Comparison of ENCODE assay signal across 16 cellular contexts in genomic region chr14:63952933-63953437, GRCh38.
DNase-seq lines count a peak whose midpoint lies in the region; ATAC-seq and TF ChIP-seq lines count a peak whose summit lies in the region.
"Had no signal": no experiment of that assay in that cellular context is flagged by ENCODE, and none has a peak within 500 bp of the region (broad histone marks: within the 10 kb centered on the region; RNA-seq: fewer than 3 reads in every experiment).

No MANE protein-coding gene starts in this region.

- H3K27me3 ChIP-seq in adipocyte (replicated peaks; ENCODE audit: control insufficient read depth, insufficient read depth, low read length) (no peaks in the 10 kb centered on the region), left ventricle myocardium inferior (ENCODE audit: low read depth) (no peaks in the 10 kb centered on the region), upper lobe of left lung (no peaks in the 10 kb centered on the region), MM.1S (replicated peaks; ENCODE audit: insufficient read depth, low read length) (no peaks in the 10 kb centered on the region)
- H3K27me3 ChIP-seq: brain microvascular endothelial cell, pancreas had no signal

- no peak overlapping the region for H2AFZ ChIP-seq in MM.1S (ENCODE audit: low read length)

- H3K36me3 Mint-ChIP-seq in activated T-helper 1 cell treated with anti-CD3 and anti-CD28 coated beads, Interleukin-12 subunit alpha, Interleukin-12 subunit beta, Interleukin-2, Interleukin-4 antibody, amounts not matched to agents 30 ng/mL and 10 ng/mL and 1 ng/mL, durations not matched to agents 14 hours and 24 hours and 36 hours (ENCODE audit: low read depth): peaks cover 31% of the 10 kb centered on the region

- no peaks in the 10 kb centered on the region for H3K9me3 ChIP-seq in adipocyte (ENCODE audit: control insufficient read depth, low read length)
- H3K9me3 ChIP-seq in left ventricle myocardium inferior (replicated peaks): no peaks in the 10 kb centered on the region
- H3K9me3 ChIP-seq in upper lobe of left lung: no peaks in the 10 kb centered on the region
- no peaks in the 10 kb centered on the region for H3K9me3 ChIP-seq in MM.1S (replicated peaks; ENCODE audit: insufficient read depth, low read length)
- H3K9me3 ChIP-seq: pancreas had no signal

- peaks cover 23% of the 10 kb centered on the region for H3K36me3 ChIP-seq in adipocyte (ENCODE audit: control insufficient read depth, insufficient read depth, low read length, severe bottlenecking)
- H3K36me3 ChIP-seq in left ventricle myocardium inferior: peaks cover 48% of the 10 kb centered on the region
- H3K36me3 ChIP-seq in upper lobe of left lung: peaks cover 0 to 36% (median 16%) of the 10 kb centered on the region in 4 donors
- H3K36me3 ChIP-seq in MM.1S (replicated peaks; ENCODE audit: insufficient read depth, low read length): no peaks in the 10 kb centered on the region
- H3K36me3 ChIP-seq: brain microvascular endothelial cell had no signal

- H3K27ac ChIP-seq in left ventricle myocardium inferior (replicated peaks) (peak overlapping the region; percentile 68), upper lobe of left lung (peak overlapping the region in 2 of 4 donors; percentile 7 to 33), MM.1S (ENCODE audit: low read length) (no peak overlapping the region)
- H3K27ac ChIP-seq: brain microvascular endothelial cell, pancreas had no signal

- H3K4me3 ChIP-seq in adipocyte (ENCODE audit: low read length) (no peak overlapping the region), left ventricle myocardium inferior (no peak overlapping the region), upper lobe of left lung (no peak overlapping the region), MM.1S (ENCODE audit: low read length) (no peak overlapping the region)
- H3K4me3 ChIP-seq: pancreas had no signal

- no peaks in the 10 kb centered on the region for H3F3A ChIP-seq in MM.1S (ENCODE audit: insufficient read depth, low read length)

- no peak overlapping the region for H3K4me3 Mint-ChIP-seq in activated T-helper 1 cell treated with anti-CD3 and anti-CD28 coated beads, Interleukin-12 subunit alpha, Interleukin-12 subunit beta, Interleukin-2, Interleukin-4 antibody, amounts not matched to agents 30 ng/mL and 10 ng/mL and 1 ng/mL, durations not matched to agents 14 hours and 24 hours and 36 hours
- H3K4me3 Mint-ChIP-seq: activated CD4-positive, alpha-beta T cell treated with anti-CD3 and anti-CD28 coated beads for 36 hours had no signal

- TF ChIP-seq POLR2A in upper lobe of left lung (IDR thresholded peaks at IDR 0.05): no peak

- 91 to 93% methylated on average over 2 of the region's 2 CpGs for WGBS in upper lobe of left lung, 2 donors

- peaks cover 19% of the 10 kb centered on the region for H3K4me1 Mint-ChIP-seq in activated T-helper 1 cell treated with anti-CD3 and anti-CD28 coated beads, Interleukin-12 subunit alpha, Interleukin-12 subunit beta, Interleukin-2, Interleukin-4 antibody, amounts not matched to agents 30 ng/mL and 10 ng/mL and 1 ng/mL, durations not matched to agents 14 hours and 24 hours and 36 hours (ENCODE audit: low read depth)
- H3K4me1 Mint-ChIP-seq: activated CD4-positive, alpha-beta T cell treated with anti-CD3 and anti-CD28 coated beads for 36 hours had no signal

- H3K79me2 ChIP-seq in MM.1S (ENCODE audit: low read length): no peaks in the 10 kb centered on the region

- H3K9ac ChIP-seq in adipocyte (ENCODE audit: low read length) (no peak overlapping the region), MM.1S (ENCODE audit: low read length) (no peak overlapping the region)

- no peak overlapping the region for H3K27ac Mint-ChIP-seq in activated T-helper 1 cell treated with anti-CD3 and anti-CD28 coated beads, Interleukin-12 subunit alpha, Interleukin-12 subunit beta, Interleukin-2, Interleukin-4 antibody, amounts not matched to agents 30 ng/mL and 10 ng/mL and 1 ng/mL, durations not matched to agents 14 hours and 24 hours and 36 hours
- H3K27ac Mint-ChIP-seq: activated CD4-positive, alpha-beta T cell treated with anti-CD3 and anti-CD28 coated beads for 36 hours had no signal

- TF ChIP-seq CTCF in AG09319 (IDR thresholded peaks at IDR 0.05; ENCODE audit: low read depth, low read length): no peak
- no peak for TF ChIP-seq CTCF in left ventricle myocardium inferior (IDR thresholded peaks at IDR 0.05; ENCODE audit: borderline replicate concordance)
- no peak for TF ChIP-seq CTCF in upper lobe of left lung (IDR thresholded peaks at IDR 0.05)
- TF ChIP-seq CTCF in MM.1S (IDR thresholded peaks at IDR 0.05; ENCODE audit: low read length): no peak

- no peak for ATAC-seq in upper lobe of left lung (ENCODE audit: low FRiP score in 2 of 2)
- ATAC-seq: activated CD4-positive, alpha-beta T cell treated with anti-CD3 and anti-CD28 coated beads for 36 hours; pancreas had no signal

- DNase-seq in AG09319 (ENCODE audit: extremely low read depth, low read depth) (peak; percentile 5), COLO829 (ENCODE audit: low spot score) (peak; percentile 8), adipocyte (ENCODE audit: low read depth) (peak; percentile 83), left ventricle myocardium inferior (no peak), upper lobe of left lung (no peak), MM.1S (no peak), SIG-M5 (lab: John Stamatoyannopoulos, UW) (no peak)
- DNase-seq in activated T-helper 1 cell treated with anti-CD3 and anti-CD28 coated beads, Interleukin-12 subunit alpha, Interleukin-12 subunit beta, Interleukin-2, Interleukin-4 antibody, amounts not matched to agents 30 ng/mL and 10 ng/mL and 1 ng/mL, durations not matched to agents 14 hours and 24 hours and 36 hours (ENCODE audit: low spot score): no peak
- DNase-seq: activated CD4-positive, alpha-beta T cell treated with anti-CD3 and anti-CD28 coated beads for 36 hours; activated T-cell treated with anti-CD3 and anti-CD28 coated beads, Interleukin-2, amount 50 U/mL, for 48 hours; brain microvascular endothelial cell; COR-L47; effector CD8-positive, alpha-beta T cell; islet precursor cell; NCI-H748 treated with DMSO at 0.1 percent for 48 hours; pancreas had no signal

- H3K4me1 ChIP-seq in adipocyte (ENCODE audit: control insufficient read depth, insufficient read depth, low read length): peaks cover 14% of the 10 kb centered on the region
- peaks cover 30% of the 10 kb centered on the region for H3K4me1 ChIP-seq in left ventricle myocardium inferior
- peaks cover 0 to 5% (median 0%) of the 10 kb centered on the region in 4 donors for H3K4me1 ChIP-seq in upper lobe of left lung
- H3K4me1 ChIP-seq in MM.1S (ENCODE audit: low read length): no peaks in the 10 kb centered on the region
- H3K4me1 ChIP-seq: pancreas had no signal

- H3K27me3 Mint-ChIP-seq in activated T-helper 1 cell treated with anti-CD3 and anti-CD28 coated beads, Interleukin-12 subunit alpha, Interleukin-12 subunit beta, Interleukin-2, Interleukin-4 antibody, amounts not matched to agents 30 ng/mL and 10 ng/mL and 1 ng/mL, durations not matched to agents 14 hours and 24 hours and 36 hours (ENCODE audit: insufficient read depth): no peaks in the 10 kb centered on the region
- H3K27me3 Mint-ChIP-seq: activated CD4-positive, alpha-beta T cell treated with anti-CD3 and anti-CD28 coated beads for 36 hours had no signal

- H3K4me2 ChIP-seq in MM.1S (ENCODE audit: low read depth, low read length): no peak overlapping the region

- TF ChIP-seq EP300 in upper lobe of left lung (IDR thresholded peaks at IDR 0.05): no peak

- H3K9me3 Mint-ChIP-seq in activated T-helper 1 cell treated with anti-CD3 and anti-CD28 coated beads, Interleukin-12 subunit alpha, Interleukin-12 subunit beta, Interleukin-2, Interleukin-4 antibody, amounts not matched to agents 30 ng/mL and 10 ng/mL and 1 ng/mL, durations not matched to agents 14 hours and 24 hours and 36 hours: no peaks in the 10 kb centered on the region

- no peaks in the 10 kb centered on the region for H3K9me2 ChIP-seq in MM.1S (replicated peaks; ENCODE audit: insufficient read depth, low read length)

- intact Hi-C loops in left ventricle myocardium inferior (cut with micrococcal nuclease): no loop called here
- intact Hi-C loops in activated T-helper 1 cell treated with anti-CD3 and anti-CD28 coated beads, Interleukin-12 subunit alpha, Interleukin-12 subunit beta, Interleukin-2, Interleukin-4 antibody, amounts not matched to agents 30 ng/mL and 10 ng/mL and 1 ng/mL, durations not matched to agents 14 hours and 24 hours and 36 hours (cut with micrococcal nuclease): no loop called here

- H4K20me1 ChIP-seq in MM.1S (ENCODE audit: insufficient read depth, low read length): no peaks in the 10 kb centered on the region

Comparison
In these comparisons a context has a peak if more than half of its experiments do, and no peak if none do; other contexts are left out.
1. DNase-seq: peak in AG09319 (single experiment), COLO829 (single experiment) and adipocyte (single experiment); none in left ventricle myocardium inferior (single experiment), upper lobe of left lung (0 of 2), activated T-helper 1 cell treated with anti-CD3 and anti-CD28 coated beads, Interleukin-12 subunit alpha, Interleukin-12 subunit beta, Interleukin-2, Interleukin-4 antibody, amounts not matched to agents 30 ng/mL and 10 ng/mL and 1 ng/mL, durations not matched to agents 14 hours and 24 hours and 36 hours (single experiment), MM.1S (single experiment) and SIG-M5 (single experiment).